Comparison of ENCODE assay signal across 18 cellular contexts in the genomic region with DNA sequence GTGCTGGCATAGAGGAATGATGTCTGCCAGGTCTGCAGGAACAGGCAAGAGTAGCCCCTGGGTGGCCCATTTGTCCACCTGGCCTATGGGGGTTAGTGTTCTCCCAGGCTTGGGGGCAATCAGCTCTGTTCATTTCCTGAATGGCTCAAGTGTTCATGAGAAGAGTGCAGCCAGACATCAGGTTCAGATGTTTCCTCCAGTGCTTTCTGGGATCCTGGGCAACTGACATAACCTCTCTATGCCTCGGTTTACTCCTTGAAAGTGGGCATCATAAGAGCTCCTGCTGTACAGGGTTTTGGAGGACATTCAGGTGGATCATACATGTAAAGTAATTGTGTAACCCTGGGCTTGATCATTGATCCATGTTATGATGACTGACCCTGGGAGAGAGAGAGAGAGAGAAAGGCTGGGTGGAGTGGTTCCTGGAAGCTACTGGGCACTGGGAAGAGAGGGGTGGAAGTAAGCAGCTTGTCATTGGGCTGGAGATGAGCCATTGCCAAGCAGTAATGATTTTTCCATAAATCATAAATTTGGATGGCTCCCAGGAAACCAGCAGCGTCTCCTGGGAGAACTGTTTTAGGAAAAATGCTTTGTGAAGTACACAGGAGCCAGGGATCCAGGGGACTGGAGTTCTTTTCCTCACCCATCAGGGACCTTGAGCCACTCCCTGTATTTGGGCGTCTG. TPM values are rescaled to one million over a fixed set of nuclear protein-coding genes. Genes with fewer than 3 reads are reported as not detected.
DNase-seq lines count a peak whose midpoint lies in the region; ATAC-seq and TF ChIP-seq lines count a peak whose summit lies in the region.
"Had no signal": no experiment of that assay in that cellular context is flagged by ENCODE, and none has a peak within 500 bp of the region (broad histone marks: within the 10 kb centered on the region; RNA-seq: fewer than 3 reads in every experiment).

No MANE protein-coding gene starts in this region.

- H3K4me1 ChIP-seq in heart right ventricle, result peaks cover 4 to 38% (median 29%) of the 10 kb centered on the region in 9 donors
- peaks cover 5 to 6% of the 10 kb centered on the region in 2 donors for H3K4me1 ChIP-seq in uterus
- H3K4me1 ChIP-seq: Caco-2, left lung had no signal

- peaks cover 4% of the 10 kb centered on the region for H3K27me3 Mint-ChIP-seq in MCF 10A (ENCODE audit: insufficient read depth, unreplicated experiment)

- H3K27ac Mint-ChIP-seq in MCF 10A (ENCODE audit: low read depth, unreplicated experiment), result no peak overlapping the region
- H3K27ac Mint-ChIP-seq: naive thymus-derived CD4-positive, alpha-beta T cell had no signal

- DNase-seq in heart right ventricle (no peak), cardiac septum (ENCODE audit: low spot score) (no peak), coronary artery (ENCODE audit: low spot score) (no peak), myocyte (ENCODE audit: low read depth) (peak; percentile 40), uterus (peak in 1 of 2 donors; percentile 8), NCI-H187 treated with DMSO at 0.1 percent for 48 hours (lab: John Stamatoyannopoulos, UW) (no peak), MCF 10A (ENCODE audit: unreplicated experiment) (no peak)
- DNase-seq: ACHN; activated naive CD4-positive, alpha-beta T cell; Caco-2; GDM1; KG1; left lung; naive thymus-derived CD4-positive, alpha-beta T cell; NCI-H1930; retina; stimulated activated naive CD8-positive, alpha-beta T cell treated with anti-CD3 and anti-CD28 coated beads, Interleukin-15, amount 100 ng/mL, for 72 hours had no signal

- no peak overlapping the region for H3K4me3 Mint-ChIP-seq in MCF 10A (ENCODE audit: unreplicated experiment)
- H3K4me3 Mint-ChIP-seq: naive thymus-derived CD4-positive, alpha-beta T cell; stimulated activated naive CD8-positive, alpha-beta T cell treated with anti-CD3 and anti-CD28 coated beads, Interleukin-15, amount 100 ng/mL, for 72 hours had no signal

- H3K4me1 Mint-ChIP-seq in MCF 10A (ENCODE audit: insufficient read depth, unreplicated experiment), result no peaks in the 10 kb centered on the region
- H3K4me1 Mint-ChIP-seq: stimulated activated naive CD8-positive, alpha-beta T cell treated with anti-CD3 and anti-CD28 coated beads, Interleukin-15, amount 100 ng/mL, for 72 hours had no signal

- no peaks in the 10 kb centered on the region for H3K36me3 ChIP-seq in heart right ventricle
- no peaks in the 10 kb centered on the region for H3K36me3 ChIP-seq in uterus
- H3K36me3 ChIP-seq: left lung had no signal

- H3K27me3 ChIP-seq in heart right ventricle (no peaks in the 10 kb centered on the region), uterus (no peaks in the 10 kb centered on the region)
- H3K27me3 ChIP-seq: left lung had no signal

- 58 to 69% methylated on average over 3 of the region's 3 CpGs for WGBS in heart right ventricle, 2 donors

- H3K27ac ChIP-seq in heart right ventricle, result peak overlapping the region in 8 of 10 donors; percentile 11 to 72 (median 52)
- peak overlapping the region; percentile 76 to 92 for H3K27ac ChIP-seq in coronary artery
- H3K27ac ChIP-seq in uterus, result peak overlapping the region; percentile 65 to 73
- H3K27ac ChIP-seq: left lung had no signal

- TF ChIP-seq CTCF in heart right ventricle (IDR thresholded peaks at IDR 0.05) (no peak), coronary artery (IDR thresholded peaks at IDR 0.05) (no peak), uterus (IDR thresholded peaks at IDR 0.05) (no peak), MCF 10A (IDR thresholded peaks at IDR 0.05; ENCODE audit: unreplicated experiment) (no peak)

- no peak for TF ChIP-seq POLR2A in uterus (IDR thresholded peaks at IDR 0.05)

- H3K9me3 Mint-ChIP-seq in MCF 10A (ENCODE audit: unreplicated experiment), result peaks cover 18% of the 10 kb centered on the region

- POLR2A ChIA-PET in MCF 10A (lab: Yijun Ruan, JAX), result interaction anchor here (0.6 to 0.7 kb wide), 2 partner anchors 26 to 583 kb away, joined by 3 to 5 read pairs; no protein-coding TSS in a partner anchor

- CTCF ChIA-PET in MCF 10A (lab: Yijun Ruan, JAX), result interaction anchor here (0.6 to 1.2 kb wide), 3 partner anchors 20 to 1421 kb away, joined by 3 read pairs; no protein-coding TSS in a partner anchor

- no TSS peak for BruUV-seq in MCF 10A (replicated peaks; lab: Mats Ljungman, UMichigan)

- no peak overlapping the region for H3K4me3 ChIP-seq in heart right ventricle
- H3K4me3 ChIP-seq in coronary artery, result no peak overlapping the region
- no peak overlapping the region for H3K4me3 ChIP-seq in uterus
- H3K4me3 ChIP-seq: left lung had no signal

- H3K36me3 Mint-ChIP-seq in MCF 10A (ENCODE audit: insufficient read depth, unreplicated experiment), result no peaks in the 10 kb centered on the region
- H3K36me3 Mint-ChIP-seq: naive thymus-derived CD4-positive, alpha-beta T cell had no signal

- H3K9me3 ChIP-seq in heart right ventricle (peaks cover 0 to 9% (median 0%) of the 10 kb centered on the region in 11 donors), uterus (no peaks in the 10 kb centered on the region)
- H3K9me3 ChIP-seq: Caco-2 had no signal

- ATAC-seq in heart right ventricle (peak in 4 of 8 donors; percentile 29 to 39 (median 32)), HG02973 (IDR thresholded peaks at IDR 0.05; ENCODE audit: unreplicated experiment) (no peak)
- ATAC-seq: naive thymus-derived CD4-positive, alpha-beta T cell had no signal

- intact Hi-C loops in heart right ventricle (cut with DNase I), result no loop called here
- intact Hi-C loops in cardiac septum (cut with DNase I), result no loop called here
- intact Hi-C loops in uterus (cut with DNase I; ENCODE audit: low total_unique reads), result no loop called here
- intact Hi-C loops in MCF 10A (cut with micrococcal nuclease), result no loop called here

RNA-seq across cellular contexts. Expression of a gene that starts 30.2 kb away (rescaled TPM):
- not detected for total RNA-seq in heart right ventricle
- polyA plus RNA-seq in heart right ventricle, result not detected
- not detected for total RNA-seq in cardiac septum
- not detected in 2 replicates for total RNA-seq in myocyte
- polyA plus RNA-seq in myocyte (2012), result not detected
- not detected for total RNA-seq in uterus
- not detected in 2 replicates for total RNA-seq in MCF 10A (2022)
- total RNA-seq: Caco-2; left lung; naive thymus-derived CD4-positive, alpha-beta T cell had no signal
- polyA plus RNA-seq: naive thymus-derived CD4-positive, alpha-beta T cell had no signal

RNA-seq across cellular contexts. Expression of a gene that starts 48.5 kb away (rescaled TPM):
- total RNA-seq in heart right ventricle (10 to 100 TPM in 2 of 10 donors, 1 to 10 TPM in 8; 5.5 to 19.6 (median 8.2) TPM), cardiac septum (12.0 TPM), myocyte (10.7 and 11.4 TPM in 2 replicates), uterus (10 to 100 TPM; 13.1 to 49.4 (median 27.0) TPM), MCF 10A (2022) (7.9 and 12.0 TPM in 2 replicates)
- 10 to 100 TPM in 1 of 2 donors, 1 to 10 TPM in 1; 2.6 to 32.7 TPM for polyA plus RNA-seq in heart right ventricle
- polyA plus RNA-seq in myocyte (2012), result 15.2 TPM
